Comparison of ENCODE assay signal across 1 cellular context in the genomic region with DNA sequence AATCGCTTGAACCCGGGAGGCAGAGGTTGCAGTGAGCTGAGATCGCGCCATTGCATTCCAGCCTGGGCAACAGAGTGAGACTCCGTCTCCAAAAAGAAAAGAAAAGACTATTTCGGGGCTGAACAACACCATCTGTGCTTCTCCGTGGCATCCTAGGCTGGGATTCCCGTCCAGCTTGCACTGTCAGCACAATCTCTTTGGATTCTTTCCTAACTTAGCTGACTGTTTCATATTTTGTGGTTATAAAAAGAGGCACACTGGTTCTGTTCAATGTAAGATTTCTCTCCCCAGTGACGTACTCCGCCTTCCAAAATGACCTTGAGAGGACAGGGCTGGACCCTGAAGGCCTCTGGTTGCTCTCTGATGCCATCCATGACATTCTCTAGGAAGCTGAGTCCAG.
TF ChIP-seq lines count a peak whose summit lies in the region.

No MANE protein-coding gene starts in this region.

TF ChIP-seq in A549, 52 proteins besides CTCF, POLR2A, EP300 and RAD21:
- TF ChIP-seq MAFK (IDR thresholded peaks at IDR 0.05; ENCODE audit: partially characterized antibody), result peak; percentile 71
- TF ChIP-seq, protein P1, sequence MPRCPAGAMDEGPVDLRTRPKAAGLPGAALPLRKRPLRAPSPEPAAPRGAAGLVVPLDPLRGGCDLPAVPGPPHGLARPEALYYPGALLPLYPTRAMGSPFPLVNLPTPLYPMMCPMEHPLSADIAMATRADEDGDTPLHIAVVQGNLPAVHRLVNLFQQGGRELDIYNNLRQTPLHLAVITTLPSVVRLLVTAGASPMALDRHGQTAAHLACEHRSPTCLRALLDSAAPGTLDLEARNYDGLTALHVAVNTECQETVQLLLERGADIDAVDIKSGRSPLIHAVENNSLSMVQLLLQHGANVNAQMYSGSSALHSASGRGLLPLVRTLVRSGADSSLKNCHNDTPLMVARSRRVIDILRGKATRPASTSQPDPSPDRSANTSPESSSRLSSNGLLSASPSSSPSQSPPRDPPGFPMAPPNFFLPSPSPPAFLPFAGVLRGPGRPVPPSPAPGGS (IDR thresholded peaks at IDR 0.05), result no peak
